ENCODE assay signal across 17 cellular contexts in the genomic region with DNA sequence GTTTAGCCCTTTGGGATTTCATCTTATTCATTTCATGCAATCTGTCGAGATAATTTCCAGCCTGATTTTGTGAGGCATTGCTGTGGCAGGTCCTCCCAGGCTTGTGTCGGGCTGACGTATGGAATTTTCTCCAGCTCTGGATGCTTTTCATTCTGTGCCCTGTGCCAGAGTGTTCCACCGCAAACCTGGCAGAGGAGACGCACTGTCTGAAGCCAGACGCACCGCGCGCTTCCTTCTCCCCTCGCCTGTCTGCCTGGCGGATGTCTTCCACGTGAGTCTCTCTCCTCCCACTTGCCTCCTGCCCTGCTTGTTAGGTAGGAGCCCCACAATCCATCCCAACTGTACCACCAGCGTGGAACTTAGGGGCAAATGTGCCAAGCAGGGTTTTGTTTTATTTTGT. TPM values are rescaled to one million over a fixed set of nuclear protein-coding genes. Genes with fewer than 3 reads are reported as not detected.
A peak's percentile ranks its signal among the peaks of the same experiment; 100 is the strongest.
DNase-seq lines count a peak whose midpoint lies in the region; ATAC-seq, FAIRE-seq and TF ChIP-seq lines count a peak whose summit lies in the region.
"Had no signal": no experiment of that assay in that cellular context is flagged by ENCODE, and none has a peak within 500 bp of the region (broad histone marks: within the 10 kb centered on the region; RNA-seq: fewer than 3 reads in every experiment).

No MANE protein-coding gene starts in this region.

- no peaks in the 10 kb centered on the region for H3K4me1 ChIP-seq in mammary epithelial cell (ENCODE audit: insufficient read depth, low read length)

- H3K27me3 ChIP-seq in mammary epithelial cell (ENCODE audit: insufficient read depth, low read length), result peaks cover 2% of the 10 kb centered on the region

- DNase-seq in NCI-H82 (lab: John Stamatoyannopoulos, UW) (peak; percentile 62), NCI-H82 treated with DMSO at 0.1 percent for 48 hours (lab: John Stamatoyannopoulos, UW; ENCODE audit: unreplicated experiment) (no peak), NCI-H226 (peak; percentile 65), mammary epithelial cell (peak; percentile 10), urothelium cell line (ENCODE audit: low spot score) (no peak), NAMALWA (ENCODE audit: low spot score) (no peak), NCI-H2081 (lab: John Stamatoyannopoulos, UW) (no peak)
- no peak for DNase-seq in stimulated activated naive CD8-positive, alpha-beta T cell treated with anti-CD3 and anti-CD28 coated beads, Interleukin-15, amount 100 ng/mL, for 72 hours
- DNase-seq: 8988T, COR-L47, GDM1, KG1, MM.1S, NCI-H1105 treated with DMSO at 0.1 percent for 48 hours, NCI-H2081 treated with DMSO at 0.1 percent for 48 hours, OCI-M1 had no signal

- peak; percentile 62 for FAIRE-seq in urothelium cell line (lab: Jason Lieb, UNC)
- FAIRE-seq: H1 had no signal

- in situ Hi-C loops in mammary epithelial cell (cut with MboI; ENCODE audit: low sequenced_read_pairs in 2 of 2), result no loop called here

- no peaks in the 10 kb centered on the region for H3K9me3 ChIP-seq in mammary epithelial cell (replicated peaks; ENCODE audit: insufficient read depth, low read length)

- no peaks in the 10 kb centered on the region for H3K4me1 Mint-ChIP-seq in stimulated activated naive CD8-positive, alpha-beta T cell treated with anti-CD3 and anti-CD28 coated beads, Interleukin-15, amount 100 ng/mL, for 72 hours

- H2AFZ ChIP-seq in mammary epithelial cell (ENCODE audit: low read depth, low read length), result peak overlapping the region; percentile 4

- no peak for TF ChIP-seq CTCF in mammary epithelial cell (conservative IDR thresholded peaks at IDR 0.05 in 1 of 2, IDR thresholded peaks at IDR 0.05 in 1 of 2; ENCODE audit: extremely low read depth in 1 of 2, insufficient read depth in 1 of 2, low read depth in 1 of 2, low read length in 2 of 2)

- WGBS in mammary epithelial cell (ENCODE audit: low coverage, missing lambda C conversion rate), result 7% methylated on average over 13 of the region's 13 CpGs

- H3K79me2 ChIP-seq in mammary epithelial cell (ENCODE audit: insufficient read depth, low read length), result no peaks in the 10 kb centered on the region

- intact Hi-C loops in mammary epithelial cell (cut with micrococcal nuclease), result no loop called here

- peaks cover 58% of the 10 kb centered on the region for H3K27me3 Mint-ChIP-seq in stimulated activated naive CD8-positive, alpha-beta T cell treated with anti-CD3 and anti-CD28 coated beads, Interleukin-15, amount 100 ng/mL, for 72 hours

- H3K4me2 ChIP-seq in mammary epithelial cell (ENCODE audit: insufficient read depth, low read depth, low read length), result peak overlapping the region; percentile 2

- H3K4me3 ChIP-seq in mammary epithelial cell (replicated peaks in 1 of 3; ENCODE audit: insufficient read depth in 1 of 3, low read depth in 2 of 3, low read length in 3 of 3), result no peak overlapping the region

- BruUV-seq in mammary epithelial cell (replicated peaks; lab: Mats Ljungman, UMichigan), result no TSS peak

- no peaks in the 10 kb centered on the region for H3K36me3 ChIP-seq in mammary epithelial cell (ENCODE audit: insufficient read depth, low read length)

- no peak overlapping the region for H3K9ac ChIP-seq in mammary epithelial cell (ENCODE audit: insufficient read depth, low read length)

- H3K4me3 Mint-ChIP-seq in stimulated activated naive CD8-positive, alpha-beta T cell treated with anti-CD3 and anti-CD28 coated beads, Interleukin-15, amount 100 ng/mL, for 72 hours, result no peak overlapping the region

- no peak overlapping the region for H3K27ac Mint-ChIP-seq in stimulated activated naive CD8-positive, alpha-beta T cell treated with anti-CD3 and anti-CD28 coated beads, Interleukin-15, amount 100 ng/mL, for 72 hours

- H4K20me1 ChIP-seq in mammary epithelial cell (ENCODE audit: insufficient read depth, low read length), result no peaks in the 10 kb centered on the region

- H3K27ac ChIP-seq in mammary epithelial cell (ENCODE audit: insufficient read depth, low read depth, low read length), result no peak overlapping the region

- dilution Hi-C loops in mammary epithelial cell (cut with HindIII; ENCODE audit: low sequenced_read_pairs), result loop anchor here (5.0 kb wide), 2 partner anchors 33 to 78 kb away; no protein-coding TSS in a partner anchor

- H3K9me3 Mint-ChIP-seq in stimulated activated naive CD8-positive, alpha-beta T cell treated with anti-CD3 and anti-CD28 coated beads, Interleukin-15, amount 100 ng/mL, for 72 hours, result no peaks in the 10 kb centered on the region

- CTCF ChIA-PET in mammary epithelial cell (lab: Charles Lee; ENCODE audit: low non-redundant PET), result no interaction called here

- no peak for ATAC-seq in stimulated activated naive CD8-positive, alpha-beta T cell treated with anti-CD3 and anti-CD28 coated beads, Interleukin-15, amount 100 ng/mL, for 72 hours

RNA-seq across cellular contexts. Expression of gene GLCE, which starts 20.1 kb away (rescaled TPM):
- total RNA-seq in mammary epithelial cell, result 10 to 100 TPM in 1 of 2 donors, 1 to 10 TPM in 1; 10.0 to 18.7 TPM
- 12.8 TPM for polyA plus RNA-seq in mammary epithelial cell
- polyA minus RNA-seq in mammary epithelial cell, result 7.9 TPM

Comparison
In these comparisons a context has a peak if more than half of its experiments do, and no peak if none do; other contexts are left out.
1. DNase-seq: peak in NCI-H82 (single experiment), NCI-H226 (single experiment) and mammary epithelial cell (single experiment); none in NCI-H82 treated with DMSO at 0.1 percent for 48 hours (single experiment), urothelium cell line (single experiment), NAMALWA (single experiment), NCI-H2081 (0 of 2) and stimulated activated naive CD8-positive, alpha-beta T cell treated with anti-CD3 and anti-CD28 coated beads, Interleukin-15, amount 100 ng/mL, for 72 hours (0 of 2).